In genomic region chr4:89660851-89661250, GRCh38 we compare ENCODE assay signal across 31 cellular contexts.
A peak's percentile ranks its signal among the peaks of the same experiment; 100 is the strongest.
DNase-seq lines count a peak whose midpoint lies in the region; ATAC-seq and TF ChIP-seq lines count a peak whose summit lies in the region.
"Had no signal": no experiment of that assay in that cellular context is flagged by ENCODE, and none has a peak within 500 bp of the region (broad histone marks: within the 10 kb centered on the region; RNA-seq: fewer than 3 reads in every experiment).

No MANE protein-coding gene starts in this region.

- ATAC-seq in foreskin keratinocyte (no peak), GM21529 (IDR thresholded peaks at IDR 0.05; ENCODE audit: unreplicated experiment) (no peak)
- ATAC-seq: CD8-positive, alpha-beta T cell; left lobe of liver; stimulated activated naive CD8-positive, alpha-beta T cell treated with anti-CD3 and anti-CD28 coated beads, Interleukin-15, amount 100 ng/mL, for 72 hours had no signal

- dilution Hi-C loops in mammary epithelial cell (cut with HindIII; ENCODE audit: low sequenced_read_pairs), result no loop called here

- H3K27me3 ChIP-seq in mammary epithelial cell (ENCODE audit: insufficient read depth, low read length) (no peaks in the 10 kb centered on the region), foreskin keratinocyte (no peaks in the 10 kb centered on the region)
- H3K27me3 ChIP-seq: brain microvascular endothelial cell, esophagus squamous epithelium, thyroid gland had no signal

- peak overlapping the region; percentile 40 for H2AFZ ChIP-seq in mammary epithelial cell (ENCODE audit: low read depth, low read length)

- H3K4me3 ChIP-seq in mammary epithelial cell (replicated peaks in 1 of 3; ENCODE audit: insufficient read depth in 1 of 3, low read depth in 2 of 3, low read length in 3 of 3), result no peak overlapping the region
- H3K4me3 ChIP-seq: adrenal gland, esophagus squamous epithelium, skin epidermis, thyroid gland had no signal

- H3K9me3 ChIP-seq in mammary epithelial cell (replicated peaks; ENCODE audit: insufficient read depth, low read length), result no peaks in the 10 kb centered on the region
- H3K9me3 ChIP-seq: adrenal gland, esophagus squamous epithelium, thyroid gland had no signal

- 85% methylated on average over 1 of the region's 1 CpG for WGBS in mammary epithelial cell (ENCODE audit: low coverage, missing lambda C conversion rate)

- DNase-seq in NCI-H446 treated with DMSO at 0.1 percent for 48 hours (lab: John Stamatoyannopoulos, UW) (peak; percentile 8), NCI-H446 (lab: John Stamatoyannopoulos, UW) (no peak), mammary epithelial cell (no peak), foreskin keratinocyte (no peak), stromal cell of bone marrow (ENCODE audit: low read depth) (peak; percentile 4), A172 (ENCODE audit: low spot score) (no peak), NCI-H1048 (lab: John Stamatoyannopoulos, UW) (no peak)
- DNase-seq: activated CD4-positive, alpha-beta T cell treated with anti-CD3 and anti-CD28 coated beads, Interleukin-2, amount 10 ng/mL, durations not matched to agents 24 days and 14 days; activated naive CD4-positive, alpha-beta T cell; activated T-cell treated with anti-CD3 and anti-CD28 coated beads, Interleukin-2, amount 50 U/mL, for 24 hours; adrenal gland; CD8-positive, alpha-beta T cell; DMS153; effector memory CD4-positive, alpha-beta T cell; esophagus squamous epithelium; hippocampal formation; naive B cell; NCI-H146; occipital lobe; stimulated activated CD4-positive, alpha-beta T cell treated with anti-CD3 and anti-CD28 coated beads, Interleukin-1b, Interleukin-23, amount 100 ng/mL, for 48 hours; stimulated activated CD8-positive, alpha-beta memory T cell treated with anti-CD3 and anti-CD28 coated beads, Interleukin-4, amount 100 ng/mL, for 48 hours; stimulated activated naive CD8-positive, alpha-beta T cell treated with anti-CD3 and anti-CD28 coated beads, Interleukin-15, amount 100 ng/mL, for 72 hours; thyroid gland had no signal

- no TSS peak for BruUV-seq in mammary epithelial cell (replicated peaks; lab: Mats Ljungman, UMichigan)

- no peaks in the 10 kb centered on the region for H4K20me1 ChIP-seq in mammary epithelial cell (ENCODE audit: insufficient read depth, low read length)

- peak overlapping the region; percentile 78 for H3K4me2 ChIP-seq in mammary epithelial cell (ENCODE audit: insufficient read depth, low read depth, low read length)
- H3K4me2 ChIP-seq: KMS-11 had no signal

- intact Hi-C loops in mammary epithelial cell (cut with micrococcal nuclease), result loop anchor here (1.0 to 5.0 kb wide), 2 partner anchors 20 to 91 kb away; no protein-coding TSS in a partner anchor

- peaks cover 52% of the 10 kb centered on the region for H3K4me1 ChIP-seq in mammary epithelial cell (ENCODE audit: insufficient read depth, low read length)
- peaks cover 34% of the 10 kb centered on the region for H3K4me1 ChIP-seq in foreskin keratinocyte
- H3K4me1 ChIP-seq: adrenal gland had no signal

- no peaks in the 10 kb centered on the region for H3K79me2 ChIP-seq in mammary epithelial cell (ENCODE audit: insufficient read depth, low read length)

- CTCF ChIA-PET in mammary epithelial cell (lab: Charles Lee; ENCODE audit: low non-redundant PET), result no interaction called here

- peak overlapping the region; percentile 60 for H3K9ac ChIP-seq in mammary epithelial cell (ENCODE audit: insufficient read depth, low read length)
- H3K9ac ChIP-seq: KMS-11 had no signal

- in situ Hi-C loops in mammary epithelial cell (cut with MboI; ENCODE audit: low sequenced_read_pairs in 2 of 2), result loop anchor here (10.0 to 25.0 kb wide), 2 partner anchors 176 to 204 kb away; partner anchors contain the start of gene SNCA (in 1 of the 2)

- no peaks in the 10 kb centered on the region for H3K36me3 ChIP-seq in mammary epithelial cell (ENCODE audit: insufficient read depth, low read length)
- H3K36me3 ChIP-seq: adrenal gland, brain microvascular endothelial cell, esophagus squamous epithelium, thyroid gland had no signal

- peak overlapping the region; percentile 94 for H3K27ac ChIP-seq in mammary epithelial cell (ENCODE audit: insufficient read depth, low read depth, low read length)
- peak overlapping the region; percentile 19 for H3K27ac ChIP-seq in foreskin keratinocyte
- H3K27ac ChIP-seq: 22Rv1, adrenal gland, brain microvascular endothelial cell, esophagus squamous epithelium, KMS-11, RWPE1, VCaP had no signal

- TF ChIP-seq CTCF in mammary epithelial cell (conservative IDR thresholded peaks at IDR 0.05 in 1 of 2, IDR thresholded peaks at IDR 0.05 in 1 of 2; ENCODE audit: extremely low read depth in 1 of 2, insufficient read depth in 1 of 2, low read depth in 1 of 2, low read length in 2 of 2) (no peak), foreskin keratinocyte (conservative IDR thresholded peaks at IDR 0.05) (no peak)

Comparison
In these comparisons a context has a peak if more than half of its experiments do, and no peak if none do; other contexts are left out.
1. DNase-seq: peak in NCI-H446 treated with DMSO at 0.1 percent for 48 hours (single experiment) and stromal cell of bone marrow (single experiment); none in NCI-H446 (0 of 2), mammary epithelial cell (single experiment), foreskin keratinocyte (0 of 2), A172 (single experiment) and NCI-H1048 (single experiment).